Comparison of ENCODE assay signal across 13 cellular contexts in the genomic region with DNA sequence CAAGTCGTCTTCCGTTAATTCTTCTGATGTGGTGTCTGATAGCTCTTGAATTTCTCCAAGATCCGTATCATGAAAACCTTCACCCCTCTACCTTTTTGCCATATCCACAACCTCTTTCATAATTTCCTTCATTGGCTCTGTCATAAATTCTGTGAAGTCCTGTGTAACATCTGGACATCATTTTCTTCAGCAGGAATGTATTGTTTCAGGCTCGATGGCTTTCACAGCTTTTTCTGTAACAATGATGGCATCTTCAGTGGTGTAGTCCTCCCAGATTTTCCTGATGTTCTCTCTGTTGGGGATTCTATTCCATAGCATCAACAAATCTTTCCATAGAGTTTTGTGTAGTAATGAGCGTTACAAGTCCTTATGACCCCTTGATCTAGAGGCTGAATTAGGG.
"Had no signal": no experiment of that assay in that cellular context is flagged by ENCODE, and none has a peak within 500 bp of the region (broad histone marks: within the 10 kb centered on the region; RNA-seq: fewer than 3 reads in every experiment).

No MANE protein-coding gene starts in this region.

- H3K27me3 Mint-ChIP-seq: naive thymus-derived CD8-positive, alpha-beta T cell; progenitor cell of endocrine pancreas; type B pancreatic cell had no signal

- H3K27ac ChIP-seq: cardiac muscle cell, colonic mucosa, lower lobe of right lung had no signal

- DNase-seq: activated gamma-delta T cell; activated T-cell treated with anti-CD3 and anti-CD28 coated beads, Interleukin-2, amount 50 U/mL, for 1 hour; colonic mucosa; hippocampal formation; lower lobe of right lung; naive thymus-derived CD8-positive, alpha-beta T cell; right cardiac atrium had no signal

- H3K36me3 ChIP-seq: colonic mucosa had no signal

- H3K27me3 ChIP-seq: cardiac muscle cell, colonic mucosa had no signal

- H3K27ac Mint-ChIP-seq: T-helper 1 cell treated with Interleukin-12 subunit alpha and Interleukin-12 subunit beta and Interleukin-4 antibody, amounts not matched to agents 30 μg/mL and 1 μg/mL, for 36 hours; type B pancreatic cell had no signal

- H3K4me3 Mint-ChIP-seq: stimulated activated effector memory CD8-positive, alpha-beta T cell treated with anti-CD3 and anti-CD28 coated beads, Interleukin-12 subunit alpha, Interleukin-12 subunit beta, amount 100 ng/mL, for 72 hours; T-helper 1 cell treated with Interleukin-12 subunit alpha and Interleukin-12 subunit beta and Interleukin-4 antibody, amounts not matched to agents 30 μg/mL and 1 μg/mL, for 36 hours; type B pancreatic cell had no signal

- H3K9me3 ChIP-seq: colonic mucosa, lower lobe of right lung had no signal

- ATAC-seq: activated CD4-positive, CD25-positive, alpha-beta regulatory T cell treated with anti-CD3 and anti-CD28 coated beads, Interleukin-2, amount 50 U/mL, for 24 hours; lower lobe of right lung; naive thymus-derived CD8-positive, alpha-beta T cell; right cardiac atrium; stimulated activated effector memory CD8-positive, alpha-beta T cell treated with anti-CD3 and anti-CD28 coated beads, Interleukin-12 subunit alpha, Interleukin-12 subunit beta, amount 100 ng/mL, for 72 hours had no signal

- H3K36me3 Mint-ChIP-seq: stimulated activated effector memory CD8-positive, alpha-beta T cell treated with anti-CD3 and anti-CD28 coated beads, Interleukin-12 subunit alpha, Interleukin-12 subunit beta, amount 100 ng/mL, for 72 hours had no signal

- H3K9me3 Mint-ChIP-seq: naive thymus-derived CD8-positive, alpha-beta T cell; stimulated activated effector memory CD8-positive, alpha-beta T cell treated with anti-CD3 and anti-CD28 coated beads, Interleukin-12 subunit alpha, Interleukin-12 subunit beta, amount 100 ng/mL, for 72 hours; T-helper 1 cell treated with Interleukin-12 subunit alpha and Interleukin-12 subunit beta and Interleukin-4 antibody, amounts not matched to agents 30 μg/mL and 1 μg/mL, for 36 hours; type B pancreatic cell had no signal

- H3K4me3 ChIP-seq: cardiac muscle cell, colonic mucosa, lower lobe of right lung had no signal
